Comparison of ENCODE assay signal across 21 cellular contexts in genomic region chr1:234643111-234643849, GRCh38. TPM values are rescaled to one million over a fixed set of nuclear protein-coding genes. Genes with fewer than 3 reads are reported as not detected.
A peak's percentile ranks its signal among the peaks of the same experiment; 100 is the strongest.
DNase-seq lines count a peak whose midpoint lies in the region; ATAC-seq, FAIRE-seq and TF ChIP-seq lines count a peak whose summit lies in the region.
"Had no signal": no experiment of that assay in that cellular context is flagged by ENCODE, and none has a peak within 500 bp of the region (broad histone marks: within the 10 kb centered on the region; RNA-seq: fewer than 3 reads in every experiment).

No MANE protein-coding gene starts in this region.

- no peak for ATAC-seq in GM19467 (IDR thresholded peaks at IDR 0.05; ENCODE audit: unreplicated experiment)
- ATAC-seq: activated T-helper 17 cell treated with anti-CD3 and anti-CD28 coated beads, Interleukin-2, amount 50 U/mL, for 72 hours; stimulated activated naive CD8-positive, alpha-beta T cell treated with anti-CD3 and anti-CD28 coated beads, Interleukin-15, amount 100 ng/mL, for 72 hours had no signal

- no peaks in the 10 kb centered on the region for H3K79me2 ChIP-seq in keratinocyte (ENCODE audit: control insufficient read depth, insufficient read depth, low read length)

- peak in 2 of 3 donors; percentile 61 to 69 for DNase-seq in Peyer's patch
- DNase-seq in keratinocyte (ENCODE audit: low read depth, low spot score), result no peak
- DNase-seq in mucosa of gallbladder (ENCODE audit: low spot score), result peak; percentile 74
- DNase-seq in 8988T, result no peak
- DNase-seq in activated CD8-positive, alpha-beta memory T cell treated with anti-CD3 and anti-CD28 coated beads, Interleukin-2, amount 50 U/mL, for 48 hours, result no peak
- no peak for DNase-seq in dermis blood vessel endothelial cell
- DNase-seq: activated CD4-positive, alpha-beta T cell treated with anti-CD3 and anti-CD28 coated beads, Interleukin-2, amount 10 ng/mL, durations not matched to agents 7 days and 5 days; COR-L47; EL; glutamatergic neuron; KBM-7; mesendoderm; NCI-H1694; NCI-H2171 treated with DMSO at 0.1 percent for 48 hours; NCI-H69; nephron progenitor cell; stimulated activated CD4-positive, alpha-beta T cell treated with anti-CD3 and anti-CD28 coated beads, Interleukin-4, amount 100 ng/mL, for 1 hour; stimulated activated naive CD8-positive, alpha-beta T cell treated with anti-CD3 and anti-CD28 coated beads, Interleukin-15, amount 100 ng/mL, for 72 hours; SW 1271 had no signal

- TF ChIP-seq CTCF in Peyer's patch (IDR thresholded peaks at IDR 0.05) (no peak), keratinocyte (optimal IDR thresholded peaks at IDR 0.05 in 1 of 3, IDR thresholded peaks at IDR 0.05 in 1 of 3, conservative IDR thresholded peaks at IDR 0.05 in 1 of 3; ENCODE audit: extremely low read depth in 1 of 3, insufficient read depth in 2 of 3, low read length in 3 of 3) (no peak)

- H3K4me2 ChIP-seq in keratinocyte (ENCODE audit: control insufficient read depth, extremely low read depth, insufficient read depth, low read depth, low read length), result no peak overlapping the region

- no peak overlapping the region for H3K9ac ChIP-seq in keratinocyte (ENCODE audit: control insufficient read depth, extremely low read depth, insufficient read depth, low read length)

- H3K27ac ChIP-seq in Peyer's patch, result peak overlapping the region in 2 of 4 donors; percentile 4 to 21
- H3K27ac ChIP-seq in keratinocyte (ENCODE audit: control insufficient read depth, insufficient read depth, low read length), result no peak overlapping the region

- H3K9me1 ChIP-seq in keratinocyte (ENCODE audit: control insufficient read depth, extremely low read depth, insufficient read depth, low read length), result no peaks in the 10 kb centered on the region

- no peak overlapping the region for H3K4me3 ChIP-seq in Peyer's patch
- no peak overlapping the region for H3K4me3 ChIP-seq in keratinocyte (ENCODE audit: control insufficient read depth in 2 of 3, extremely low read depth in 1 of 3, insufficient read depth in 2 of 3, low read depth in 1 of 3, low read length in 3 of 3)

- FAIRE-seq in keratinocyte (lab: Jason Lieb, UNC), result peak; percentile 17

- no peak for TF ChIP-seq POLR2A in Peyer's patch (IDR thresholded peaks at IDR 0.05)

- H3K27me3 ChIP-seq in Peyer's patch, result no peaks in the 10 kb centered on the region
- no peaks in the 10 kb centered on the region for H3K27me3 ChIP-seq in keratinocyte (ENCODE audit: control insufficient read depth, extremely low read depth, insufficient read depth, low read length)

- H3K9me3 ChIP-seq in Peyer's patch (no peaks in the 10 kb centered on the region), keratinocyte (ENCODE audit: control insufficient read depth, low read depth, low read length) (no peaks in the 10 kb centered on the region)

- no peaks in the 10 kb centered on the region for H4K20me1 ChIP-seq in keratinocyte (ENCODE audit: control insufficient read depth, extremely low read depth, insufficient read depth, low read length)

- H2AFZ ChIP-seq in keratinocyte (ENCODE audit: control insufficient read depth, low read length), result no peak overlapping the region

- dilution Hi-C loops in keratinocyte (cut with MboI; ENCODE audit: extremely low pct_ligation_motif_present, low sequenced_read_pairs), result no loop called here

- H3K36me3 ChIP-seq in Peyer's patch (no peaks in the 10 kb centered on the region), keratinocyte (ENCODE audit: control insufficient read depth in 2 of 2, extremely low read depth in 1 of 2, insufficient read depth in 2 of 2, low read length in 2 of 2) (no peaks in the 10 kb centered on the region)

- H3K4me1 ChIP-seq in Peyer's patch (peaks cover 0 to 10% (median 0%) of the 10 kb centered on the region in 4 donors), keratinocyte (ENCODE audit: control insufficient read depth, extremely low read depth, insufficient read depth, low read length) (peaks cover 20% of the 10 kb centered on the region)

RNA-seq across cellular contexts. Expression of gene IRF2BP2, which starts 33.3 kb away (rescaled TPM):
- total RNA-seq in Peyer's patch, result 10 to 100 TPM; 73.4 to 99.6 (median 86.5) TPM
- polyA plus RNA-seq in keratinocyte, result 29.9 to 59.7 TPM (median 40.2 TPM) in 3 replicates
- polyA plus RNA-seq in keratinocyte (2011; ENCODE audit: low read depth), result 22.8 TPM
- 31.4 and 43.0 TPM in 2 replicates for polyA plus RNA-seq in keratinocyte (2011; cell fraction: cytosol; rRNA removed)
- 108 and 150 TPM in 2 replicates for polyA plus RNA-seq in keratinocyte (2011; cell fraction: nucleus; rRNA removed)
- 67.8 and 84.7 TPM in 2 replicates for polyA plus RNA-seq in keratinocyte (2012; ENCODE audit: low replicate concordance)
- 53.6 to 120 TPM (median 53.7 TPM) in 3 replicates for polyA minus RNA-seq in keratinocyte
- 87.9 TPM for polyA minus RNA-seq in keratinocyte (2011; cell fraction: cytosol; rRNA and poly(A)+ RNA removed)
- polyA minus RNA-seq in keratinocyte (2011; cell fraction: nucleus; rRNA and poly(A)+ RNA removed), result 76.1 and 79.2 TPM in 2 replicates
- total RNA-seq in mucosa of gallbladder, result 231 TPM
- total RNA-seq in dermis blood vessel endothelial cell, result 104 and 115 TPM in 2 replicates

Comparison
In these comparisons a context has a peak if more than half of its experiments do, and no peak if none do; other contexts are left out.
1. DNase-seq: peak in Peyer's patch (2 of 3) and mucosa of gallbladder (single experiment); none in keratinocyte (single experiment), 8988T (single experiment), activated CD8-positive, alpha-beta memory T cell treated with anti-CD3 and anti-CD28 coated beads, Interleukin-2, amount 50 U/mL, for 48 hours (single experiment) and dermis blood vessel endothelial cell (single experiment).